In genomic region chr5:118987988-118988945, GRCh38 we compare ENCODE assay signal across 1 cellular context.
TF ChIP-seq lines count a peak whose summit lies in the region.

A gene with protein sequence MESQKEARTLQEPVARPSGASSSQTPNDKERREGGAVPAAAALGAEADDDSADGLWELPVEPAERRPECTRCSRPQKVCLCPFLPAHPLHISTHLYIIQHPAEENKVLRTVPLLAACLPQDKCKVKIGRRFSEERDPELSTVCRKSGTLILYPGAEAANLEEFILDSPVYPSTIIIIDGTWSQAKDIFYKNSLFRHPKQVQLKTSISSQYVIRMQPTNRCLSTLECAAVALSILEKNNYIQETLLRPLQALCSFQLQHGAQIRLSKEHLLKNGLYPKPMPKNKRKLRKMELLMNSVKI (minus strand): TSS chr5:118988547. CDS start chr5:118988511, 36 bp downstream.

TF ChIP-seq in HepG2, 621 proteins besides CTCF, POLR2A, EP300 and RAD21 (continued from another document and continues in another):
- TF ChIP-seq, protein P1, sequence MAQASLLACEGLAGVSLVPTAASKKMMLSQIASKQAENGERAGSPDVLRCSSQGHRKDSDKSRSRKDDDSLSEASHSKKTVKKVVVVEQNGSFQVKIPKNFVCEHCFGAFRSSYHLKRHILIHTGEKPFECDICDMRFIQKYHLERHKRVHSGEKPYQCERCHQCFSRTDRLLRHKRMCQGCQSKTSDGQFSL (CRISPR knock-in tag; IDR thresholded peaks at IDR 0.05): peak; percentile 12; the same call in 1 of the 2 replicates
- no peak for TF ChIP-seq SCMH1 (CRISPR knock-in tag; IDR thresholded peaks at IDR 0.05; ENCODE audit: borderline replicate concordance)
- TF ChIP-seq TIGD3 (CRISPR knock-in tag; IDR thresholded peaks at IDR 0.05; ENCODE audit: borderline replicate concordance): no peak
- TF ChIP-seq MTF2 (CRISPR knock-in tag; IDR thresholded peaks at IDR 0.05; ENCODE audit: borderline replicate concordance): peak; percentile 26; the same call in 1 of the 2 replicates
- TF ChIP-seq AHDC1 (CRISPR knock-in tag; IDR thresholded peaks at IDR 0.05; ENCODE audit: borderline replicate concordance): peak; percentile 25; the same call in 1 of the 2 replicates
- TF ChIP-seq, protein P2, sequence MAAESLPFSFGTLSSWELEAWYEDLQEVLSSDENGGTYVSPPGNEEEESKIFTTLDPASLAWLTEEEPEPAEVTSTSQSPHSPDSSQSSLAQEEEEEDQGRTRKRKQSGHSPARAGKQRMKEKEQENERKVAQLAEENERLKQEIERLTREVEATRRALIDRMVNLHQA (CRISPR knock-in tag; IDR thresholded peaks at IDR 0.05): no peak
- TF ChIP-seq, protein P3, sequence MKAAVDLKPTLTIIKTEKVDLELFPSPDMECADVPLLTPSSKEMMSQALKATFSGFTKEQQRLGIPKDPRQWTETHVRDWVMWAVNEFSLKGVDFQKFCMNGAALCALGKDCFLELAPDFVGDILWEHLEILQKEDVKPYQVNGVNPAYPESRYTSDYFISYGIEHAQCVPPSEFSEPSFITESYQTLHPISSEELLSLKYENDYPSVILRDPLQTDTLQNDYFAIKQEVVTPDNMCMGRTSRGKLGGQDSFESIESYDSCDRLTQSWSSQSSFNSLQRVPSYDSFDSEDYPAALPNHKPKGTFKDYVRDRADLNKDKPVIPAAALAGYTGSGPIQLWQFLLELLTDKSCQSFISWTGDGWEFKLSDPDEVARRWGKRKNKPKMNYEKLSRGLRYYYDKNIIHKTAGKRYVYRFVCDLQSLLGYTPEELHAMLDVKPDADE (CRISPR knock-in tag; IDR thresholded peaks at IDR 0.05): no peak
- no peak for TF ChIP-seq ZBTB10 (CRISPR knock-in tag; IDR thresholded peaks at IDR 0.05; ENCODE audit: borderline replicate concordance)
- TF ChIP-seq ZFP90 (CRISPR knock-in tag; IDR thresholded peaks at IDR 0.05; ENCODE audit: borderline replicate concordance): peak; percentile 58; the same call in 1 of the 2 replicates
- TF ChIP-seq ZNF850 (CRISPR knock-in tag; conservative IDR thresholded peaks at IDR 0.05): no peak
- TF ChIP-seq AFF4 (CRISPR knock-in tag; IDR thresholded peaks at IDR 0.05): no peak
- TF ChIP-seq, protein P4, sequence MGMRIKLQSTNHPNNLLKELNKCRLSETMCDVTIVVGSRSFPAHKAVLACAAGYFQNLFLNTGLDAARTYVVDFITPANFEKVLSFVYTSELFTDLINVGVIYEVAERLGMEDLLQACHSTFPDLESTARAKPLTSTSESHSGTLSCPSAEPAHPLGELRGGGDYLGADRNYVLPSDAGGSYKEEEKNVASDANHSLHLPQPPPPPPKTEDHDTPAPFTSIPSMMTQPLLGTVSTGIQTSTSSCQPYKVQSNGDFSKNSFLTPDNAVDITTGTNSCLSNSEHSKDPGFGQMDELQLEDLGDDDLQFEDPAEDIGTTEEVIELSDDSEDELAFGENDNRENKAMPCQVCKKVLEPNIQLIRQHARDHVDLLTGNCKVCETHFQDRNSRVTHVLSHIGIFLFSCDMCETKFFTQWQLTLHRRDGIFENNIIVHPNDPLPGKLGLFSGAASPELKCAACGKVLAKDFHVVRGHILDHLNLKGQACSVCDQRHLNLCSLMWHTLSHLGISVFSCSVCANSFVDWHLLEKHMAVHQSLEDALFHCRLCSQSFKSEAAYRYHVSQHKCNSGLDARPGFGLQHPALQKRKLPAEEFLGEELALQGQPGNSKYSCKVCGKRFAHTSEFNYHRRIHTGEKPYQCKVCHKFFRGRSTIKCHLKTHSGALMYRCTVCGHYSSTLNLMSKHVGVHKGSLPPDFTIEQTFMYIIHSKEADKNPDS (CRISPR knock-in tag; IDR thresholded peaks at IDR 0.05): 0 out of 2 replicates have a peak, but pooled peaks have one; percentile 61
- peak; percentile 44; the same call in 1 of the 2 replicates for TF ChIP-seq KLF9 (CRISPR knock-in tag; IDR thresholded peaks at IDR 0.05; ENCODE audit: low read depth)
- TF ChIP-seq CCDC6 (CRISPR knock-in tag; IDR thresholded peaks at IDR 0.05): peak; percentile 82; the same call in 1 of the 2 replicates
- TF ChIP-seq, protein P5, sequence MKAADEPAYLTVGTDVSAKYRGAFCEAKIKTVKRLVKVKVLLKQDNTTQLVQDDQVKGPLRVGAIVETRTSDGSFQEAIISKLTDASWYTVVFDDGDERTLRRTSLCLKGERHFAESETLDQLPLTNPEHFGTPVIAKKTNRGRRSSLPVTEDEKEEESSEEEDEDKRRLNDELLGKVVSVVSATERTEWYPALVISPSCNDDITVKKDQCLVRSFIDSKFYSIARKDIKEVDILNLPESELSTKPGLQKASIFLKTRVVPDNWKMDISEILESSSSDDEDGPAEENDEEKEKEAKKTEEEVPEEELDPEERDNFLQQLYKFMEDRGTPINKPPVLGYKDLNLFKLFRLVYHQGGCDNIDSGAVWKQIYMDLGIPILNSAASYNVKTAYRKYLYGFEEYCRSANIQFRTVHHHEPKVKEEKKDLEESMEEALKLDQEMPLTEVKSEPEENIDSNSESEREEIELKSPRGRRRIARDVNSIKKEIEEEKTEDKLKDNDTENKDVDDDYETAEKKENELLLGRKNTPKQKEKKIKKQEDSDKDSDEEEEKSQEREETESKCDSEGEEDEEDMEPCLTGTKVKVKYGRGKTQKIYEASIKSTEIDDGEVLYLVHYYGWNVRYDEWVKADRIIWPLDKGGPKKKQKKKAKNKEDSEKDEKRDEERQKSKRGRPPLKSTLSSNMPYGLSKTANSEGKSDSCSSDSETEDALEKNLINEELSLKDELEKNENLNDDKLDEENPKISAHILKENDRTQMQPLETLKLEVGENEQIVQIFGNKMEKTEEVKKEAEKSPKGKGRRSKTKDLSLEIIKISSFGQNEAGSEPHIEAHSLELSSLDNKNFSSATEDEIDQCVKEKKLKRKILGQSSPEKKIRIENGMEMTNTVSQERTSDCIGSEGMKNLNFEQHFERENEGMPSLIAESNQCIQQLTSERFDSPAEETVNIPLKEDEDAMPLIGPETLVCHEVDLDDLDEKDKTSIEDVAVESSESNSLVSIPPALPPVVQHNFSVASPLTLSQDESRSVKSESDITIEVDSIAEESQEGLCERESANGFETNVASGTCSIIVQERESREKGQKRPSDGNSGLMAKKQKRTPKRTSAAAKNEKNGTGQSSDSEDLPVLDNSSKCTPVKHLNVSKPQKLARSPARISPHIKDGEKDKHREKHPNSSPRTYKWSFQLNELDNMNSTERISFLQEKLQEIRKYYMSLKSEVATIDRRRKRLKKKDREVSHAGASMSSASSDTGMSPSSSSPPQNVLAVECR (CRISPR knock-in tag; IDR thresholded peaks at IDR 0.05; ENCODE audit: borderline replicate concordance): peak; percentile 88; the same call in 1 of the 2 replicates
- peak; percentile 33; the same call in 1 of the 2 replicates for TF ChIP-seq ZBTB26 (CRISPR knock-in tag; IDR thresholded peaks at IDR 0.05; ENCODE audit: borderline replicate concordance)
- TF ChIP-seq NAIF1 (CRISPR knock-in tag; IDR thresholded peaks at IDR 0.05; ENCODE audit: borderline replicate concordance): peak; percentile 94
- 0 out of 2 replicates have a peak, but pooled peaks have one; percentile 54 for TF ChIP-seq ZBTB3 (CRISPR knock-in tag; IDR thresholded peaks at IDR 0.05; ENCODE audit: borderline replicate concordance, low read depth)
- TF ChIP-seq ZNF143 (CRISPR knock-in tag; IDR thresholded peaks at IDR 0.05): no peak; the same call in 1 of the 2 replicates
- peak; percentile 82 for TF ChIP-seq AGO2 (optimal IDR thresholded peaks at IDR 0.05; ENCODE audit: low read depth, low read length)
